ENCODE assay signal across 8 cellular contexts in genomic region chr10:43304687-43305333, GRCh38. TPM values are rescaled to one million over a fixed set of nuclear protein-coding genes. Genes with fewer than 3 reads are reported as not detected.
A peak's percentile ranks its signal among the peaks of the same experiment; 100 is the strongest.
DNase-seq lines count a peak whose midpoint lies in the region; ATAC-seq and TF ChIP-seq lines count a peak whose summit lies in the region.

No MANE protein-coding gene starts in this region.

- peaks cover 0 to 9% (median 5%) of the 10 kb centered on the region in 7 donors for H3K9me3 Mint-ChIP-seq in CD14-positive monocyte
- H3K9me3 Mint-ChIP-seq in IgD-negative memory B cell = peaks cover 0 to 3% (median 0%) of the 10 kb centered on the region in 3 donors

- H3K27ac Mint-ChIP-seq in CD14-positive monocyte (peak overlapping the region in 3 of 7 donors; percentile 21 to 82 (median 80)), IgD-negative memory B cell (no peak overlapping the region)

- TF ChIP-seq CTCF in CD14-positive monocyte (IDR thresholded peaks at IDR 0.05) (no peak), liver (IDR thresholded peaks at IDR 0.05; ENCODE audit: low read depth, low read length, missing input control) (no peak)

- no peak for ATAC-seq in GM18861 (IDR thresholded peaks at IDR 0.05; ENCODE audit: unreplicated experiment)
- ATAC-seq in HG02852 (IDR thresholded peaks at IDR 0.05; ENCODE audit: unreplicated experiment) = no peak

- H3K4me3 ChIP-seq in liver (ENCODE audit: low read depth in 1 of 3, low read length in 3 of 3) = peak overlapping the region; percentile 0 to 50 (median 38)

- no peaks in the 10 kb centered on the region for H3K36me3 ChIP-seq in liver (ENCODE audit: control insufficient read depth in 4 of 4, insufficient read depth in 3 of 4, low read depth in 1 of 4, low read length in 3 of 4)

- no peaks in the 10 kb centered on the region for H3K27me3 ChIP-seq in liver (ENCODE audit: control insufficient read depth in 4 of 4, insufficient read depth in 4 of 4, low read length in 3 of 4)

- H3K27me3 Mint-ChIP-seq in CD14-positive monocyte (ENCODE audit: low read depth in 3 of 3) (peaks cover 8 to 17% (median 12%) of the 10 kb centered on the region in 3 donors), IgD-negative memory B cell (peaks cover 31% of the 10 kb centered on the region)

- peaks cover 0 to 10% (median 6%) of the 10 kb centered on the region in 4 donors for H3K4me1 ChIP-seq in liver (ENCODE audit: control insufficient read depth in 4 of 4, insufficient read depth in 4 of 4, low read length in 3 of 4)

- DNase-seq in CD14-positive monocyte (ENCODE audit: low spot score) (peak; percentile 59), dermis blood vessel endothelial cell (peak; percentile 32)
- DNase-seq in activated CD4-positive, alpha-beta T cell treated with anti-CD3 and anti-CD28 coated beads for 48 hours = peak; percentile 73
- DNase-seq in stimulated activated CD4-positive, alpha-beta T cell treated with anti-CD3 and anti-CD28 coated beads, Interleukin-2, amount 100 ng/mL, for 24 hours = peak; percentile 70 to 75

- peaks cover 0 to 4% (median 0%) of the 10 kb centered on the region in 4 donors for H3K9me3 ChIP-seq in liver (ENCODE audit: control insufficient read depth in 4 of 4, low read length in 3 of 4)

- WGBS in liver = 8% methylated on average over 42 of the region's 42 CpGs

- intact Hi-C loops in CD14-positive monocyte (cut with micrococcal nuclease) = no loop called here

- H3K4me3 Mint-ChIP-seq in CD14-positive monocyte (peak overlapping the region; percentile 73 to 85), IgD-negative memory B cell (peak overlapping the region; percentile 54 to 91 (median 80))

- peaks cover 19% of the 10 kb centered on the region for H3K4me1 Mint-ChIP-seq in CD14-positive monocyte
- H3K4me1 Mint-ChIP-seq in IgD-negative memory B cell = peaks cover 7 to 15% (median 8%) of the 10 kb centered on the region in 3 donors

- peak overlapping the region in 1 of 2 donors; percentile 32 for H3K27ac ChIP-seq in liver (ENCODE audit: low read depth in 1 of 2, low read length in 2 of 2)

- peak overlapping the region in 1 of 2 donors; percentile 90 for H3K9ac ChIP-seq in liver (ENCODE audit: low read depth in 1 of 2, low read length in 2 of 2)

- H3K36me3 Mint-ChIP-seq in CD14-positive monocyte (no peaks in the 10 kb centered on the region), IgD-negative memory B cell (no peaks in the 10 kb centered on the region)

- TF ChIP-seq RAD21 in liver (IDR thresholded peaks at IDR 0.05) = peak in 1 of 2 donors; percentile 30

TF ChIP-seq in liver, 16 proteins besides CTCF, POLR2A, EP300 and RAD21:
- TF ChIP-seq REST (IDR thresholded peaks at IDR 0.05) (no peak), SP1 (IDR thresholded peaks at IDR 0.05) (peak; percentile 22), MAX (IDR thresholded peaks at IDR 0.05) (peak; percentile 45)

RNA-seq across cellular contexts. Expression of gene RASGEF1A, which starts 37.9 kb away (rescaled TPM):
- polyA plus RNA-seq in CD14-positive monocyte = 1 to 10 TPM in 1 of 2 donors, under 1 TPM in 1; 0.68 to 1.8 TPM
- polyA plus RNA-seq in IgD-negative memory B cell = 0.86 TPM
- 0.17 and 0.51 TPM in 2 replicates for total RNA-seq in dermis blood vessel endothelial cell
- total RNA-seq in liver = under 1 TPM; 0.65 to 0.75 TPM
- polyA plus RNA-seq in liver = under 1 TPM; 0.22 to 0.27 TPM
